10 cellular contexts compared by ENCODE assay signal in the genomic region with DNA sequence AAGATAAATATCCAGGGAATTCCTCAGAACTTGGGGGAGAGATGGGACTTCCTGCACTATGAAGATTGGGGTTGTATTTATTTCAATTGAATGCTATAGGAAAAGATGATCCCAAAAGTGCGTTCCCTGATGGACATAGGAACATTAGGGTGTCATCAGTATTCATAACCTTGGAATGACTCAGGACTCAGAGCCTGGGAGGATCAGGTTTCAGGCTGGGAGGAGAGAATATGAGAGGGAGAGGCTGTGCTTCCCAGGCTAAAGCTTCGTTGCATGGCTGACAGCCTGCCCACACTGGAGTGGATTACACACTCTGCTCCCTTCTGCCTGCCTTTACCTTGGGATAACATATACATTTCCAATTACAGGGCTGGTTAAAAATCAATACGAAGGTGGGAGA.
DNase-seq lines count a peak whose midpoint lies in the region; FAIRE-seq and TF ChIP-seq lines count a peak whose summit lies in the region.
"Had no signal": no experiment of that assay in that cellular context is flagged by ENCODE, and none has a peak within 500 bp of the region (broad histone marks: within the 10 kb centered on the region; RNA-seq: fewer than 3 reads in every experiment).

No MANE protein-coding gene starts in this region.

- no peak overlapping the region for H2BK120ac ChIP-seq in H9 (ENCODE audit: low read depth, low read length, poor library complexity, severe bottlenecking)

- no peaks in the 10 kb centered on the region for H3K9me3 Mint-ChIP-seq in H9
- no peaks in the 10 kb centered on the region for H3K9me3 Mint-ChIP-seq in activated T-helper 1 cell treated with anti-CD3 and anti-CD28 coated beads, Interleukin-12 subunit alpha, Interleukin-12 subunit beta, Interleukin-2, Interleukin-4 antibody, amounts not matched to agents 30 ng/mL and 10 ng/mL and 1 ng/mL, durations not matched to agents 14 hours and 24 hours and 36 hours

- no peak overlapping the region for H3K27ac ChIP-seq in H9 (ENCODE audit: insufficient read length, low read depth, low read length)

- no CpG with 5 or more reads among the region's 3 CpGs for WGBS in H9 (ENCODE audit: extremely low coverage, insufficient read length, low lambda C conversion rate)

- no peak overlapping the region for H3K23ac ChIP-seq in H9 (ENCODE audit: insufficient read length, low read depth, low read length)

- no peaks in the 10 kb centered on the region for H3K9me3 ChIP-seq in H9 (ENCODE audit: control insufficient read depth, low read depth, low read length)

- H3K4me1 Mint-ChIP-seq in H9, result peaks cover 7 to 8% of the 10 kb centered on the region in 2 experiments
- no peaks in the 10 kb centered on the region for H3K4me1 Mint-ChIP-seq in activated T-helper 1 cell treated with anti-CD3 and anti-CD28 coated beads, Interleukin-12 subunit alpha, Interleukin-12 subunit beta, Interleukin-2, Interleukin-4 antibody, amounts not matched to agents 30 ng/mL and 10 ng/mL and 1 ng/mL, durations not matched to agents 14 hours and 24 hours and 36 hours (ENCODE audit: low read depth)

- H3K4me2 ChIP-seq in H9 (ENCODE audit: insufficient read depth, insufficient read length, low read length), result no peak overlapping the region

- no peak overlapping the region for H2BK15ac ChIP-seq in H9 (ENCODE audit: low read depth, low read length)

- H3K27me3 ChIP-seq in H9 (ENCODE audit: insufficient read depth, low read length), result no peaks in the 10 kb centered on the region

- H2AK5ac ChIP-seq in H9 (ENCODE audit: insufficient read length, low read length), result no peak overlapping the region

- no peaks in the 10 kb centered on the region for H3K23me2 ChIP-seq in H9 (ENCODE audit: insufficient read length, low read depth, low read length, poor library complexity, severe bottlenecking)

- H3K18ac ChIP-seq in H9 (ENCODE audit: insufficient read length, low read depth, low read length), result no peak overlapping the region

- H4K5ac ChIP-seq in H9 (ENCODE audit: insufficient read length, low read depth, low read length), result no peak overlapping the region

- no peak overlapping the region for H3K4me3 Mint-ChIP-seq in H9
- H3K4me3 Mint-ChIP-seq in activated T-helper 1 cell treated with anti-CD3 and anti-CD28 coated beads, Interleukin-12 subunit alpha, Interleukin-12 subunit beta, Interleukin-2, Interleukin-4 antibody, amounts not matched to agents 30 ng/mL and 10 ng/mL and 1 ng/mL, durations not matched to agents 14 hours and 24 hours and 36 hours, result no peak overlapping the region
- H3K4me3 Mint-ChIP-seq: activated T-cell treated with anti-CD3 and anti-CD28 coated beads, Interleukin-2, amount 50 U/mL, for 72 hours had no signal

- H3T11ph ChIP-seq in H9 (ENCODE audit: low read length), result no peak overlapping the region

- H3K27ac Mint-ChIP-seq in H9, result peak overlapping the region; percentile 37 to 50 (median 42); a peak in 3 of 7 replicates
- H3K27ac Mint-ChIP-seq in activated T-helper 1 cell treated with anti-CD3 and anti-CD28 coated beads, Interleukin-12 subunit alpha, Interleukin-12 subunit beta, Interleukin-2, Interleukin-4 antibody, amounts not matched to agents 30 ng/mL and 10 ng/mL and 1 ng/mL, durations not matched to agents 14 hours and 24 hours and 36 hours, result no peak overlapping the region
- H3K27ac Mint-ChIP-seq: activated T-cell treated with anti-CD3 and anti-CD28 coated beads, Interleukin-2, amount 50 U/mL, for 72 hours had no signal

- no peak overlapping the region for H3K14ac ChIP-seq in H9 (ENCODE audit: insufficient read depth, low read length)

- H3K27me3 Mint-ChIP-seq in H9 (ENCODE audit: low read depth), result peaks cover 1% of the 10 kb centered on the region; the same call in 1 of the 2 replicates
- H3K27me3 Mint-ChIP-seq in activated T-helper 1 cell treated with anti-CD3 and anti-CD28 coated beads, Interleukin-12 subunit alpha, Interleukin-12 subunit beta, Interleukin-2, Interleukin-4 antibody, amounts not matched to agents 30 ng/mL and 10 ng/mL and 1 ng/mL, durations not matched to agents 14 hours and 24 hours and 36 hours (ENCODE audit: insufficient read depth), result peaks cover 4% of the 10 kb centered on the region

- H3K79me2 ChIP-seq in H9 (ENCODE audit: insufficient read depth, low read length), result no peaks in the 10 kb centered on the region

- H3K56ac ChIP-seq in H9 (ENCODE audit: insufficient read length, low read depth, low read length), result no peak overlapping the region

- H2BK12ac ChIP-seq in H9 (ENCODE audit: insufficient read length, low read depth, low read length), result no peak overlapping the region

- H3K36me3 Mint-ChIP-seq in H9 (ENCODE audit: insufficient read depth in 1 of 3, low read depth in 3 of 3), result no peaks in the 10 kb centered on the region
- H3K36me3 Mint-ChIP-seq in activated T-helper 1 cell treated with anti-CD3 and anti-CD28 coated beads, Interleukin-12 subunit alpha, Interleukin-12 subunit beta, Interleukin-2, Interleukin-4 antibody, amounts not matched to agents 30 ng/mL and 10 ng/mL and 1 ng/mL, durations not matched to agents 14 hours and 24 hours and 36 hours (ENCODE audit: low read depth), result no peaks in the 10 kb centered on the region

- no peak for FAIRE-seq in frontal cortex (lab: Jason Lieb, UNC)
- FAIRE-seq: G401.6 had no signal

- H2BK5ac ChIP-seq in H9 (ENCODE audit: insufficient read length, low read length), result no peak overlapping the region

- no peak overlapping the region for H4K8ac ChIP-seq in H9 (replicated peaks; ENCODE audit: insufficient read length, low read depth, low read length)

- no peak overlapping the region for H3K4ac ChIP-seq in H9 (ENCODE audit: low read depth, low read length)

- DNase-seq in A172 (ENCODE audit: low spot score) (peak; percentile 79), H9 (no peak), T1000 (lab: John Stamatoyannopoulos, UW) (peak; percentile 21), hepatic stellate cell (ENCODE audit: low spot score) (peak; percentile 53), NCI-H1930 (lab: John Stamatoyannopoulos, UW) (no peak), frontal cortex (ENCODE audit: low spot score in 2 of 2) (no peak), GM20000 (ENCODE audit: low spot score) (no peak)
- DNase-seq in activated T-helper 1 cell treated with anti-CD3 and anti-CD28 coated beads, Interleukin-12 subunit alpha, Interleukin-12 subunit beta, Interleukin-2, Interleukin-4 antibody, amounts not matched to agents 30 ng/mL and 10 ng/mL and 1 ng/mL, durations not matched to agents 14 hours and 24 hours and 36 hours (ENCODE audit: low spot score), result no peak
- DNase-seq: activated T-cell treated with anti-CD3 and anti-CD28 coated beads, Interleukin-2, amount 50 U/mL, for 72 hours had no signal

- no peak overlapping the region for H4K91ac ChIP-seq in H9 (ENCODE audit: insufficient read length, low read depth, low read length)

- no peak overlapping the region for H3K9ac ChIP-seq in H9 (ENCODE audit: extremely low read depth, insufficient read length, low read length)

- no peak for TF ChIP-seq CTCF in H9 (conservative IDR thresholded peaks at IDR 0.05)
- TF ChIP-seq CTCF in GM20000 (IDR thresholded peaks at IDR 0.05; ENCODE audit: extremely low read depth, missing control alignments), result no peak

- H3K79me1 ChIP-seq in H9 (ENCODE audit: insufficient read depth, low read depth, low read length, poor library complexity, severe bottlenecking), result no peaks in the 10 kb centered on the region

- intact Hi-C loops in activated T-helper 1 cell treated with anti-CD3 and anti-CD28 coated beads, Interleukin-12 subunit alpha, Interleukin-12 subunit beta, Interleukin-2, Interleukin-4 antibody, amounts not matched to agents 30 ng/mL and 10 ng/mL and 1 ng/mL, durations not matched to agents 14 hours and 24 hours and 36 hours (cut with micrococcal nuclease), result no loop called here

- no peak overlapping the region for H2BK20ac ChIP-seq in H9 (ENCODE audit: low read depth, low read length, poor library complexity, severe bottlenecking)

- H4K20me1 ChIP-seq in H9 (ENCODE audit: control insufficient read depth, insufficient read depth, insufficient read length), result no peaks in the 10 kb centered on the region

- H3K4me1 ChIP-seq in H9 (ENCODE audit: insufficient read depth, low read length), result peaks cover 4% of the 10 kb centered on the region; the same call in 1 of the 2 replicates

- H2AFZ ChIP-seq in H9 (ENCODE audit: low read length), result no peak overlapping the region

Comparison
In these comparisons a context has a peak if more than half of its experiments do, and no peak if none do; other contexts are left out.
1. DNase-seq: peak in A172 (single experiment), T1000 (single experiment) and hepatic stellate cell (single experiment); none in H9 (single experiment), NCI-H1930 (0 of 2), frontal cortex (0 of 2), activated T-helper 1 cell treated with anti-CD3 and anti-CD28 coated beads, Interleukin-12 subunit alpha, Interleukin-12 subunit beta, Interleukin-2, Interleukin-4 antibody, amounts not matched to agents 30 ng/mL and 10 ng/mL and 1 ng/mL, durations not matched to agents 14 hours and 24 hours and 36 hours (single experiment) and GM20000 (single experiment).